17 cellular contexts compared by ENCODE assay signal in the genomic region with DNA sequence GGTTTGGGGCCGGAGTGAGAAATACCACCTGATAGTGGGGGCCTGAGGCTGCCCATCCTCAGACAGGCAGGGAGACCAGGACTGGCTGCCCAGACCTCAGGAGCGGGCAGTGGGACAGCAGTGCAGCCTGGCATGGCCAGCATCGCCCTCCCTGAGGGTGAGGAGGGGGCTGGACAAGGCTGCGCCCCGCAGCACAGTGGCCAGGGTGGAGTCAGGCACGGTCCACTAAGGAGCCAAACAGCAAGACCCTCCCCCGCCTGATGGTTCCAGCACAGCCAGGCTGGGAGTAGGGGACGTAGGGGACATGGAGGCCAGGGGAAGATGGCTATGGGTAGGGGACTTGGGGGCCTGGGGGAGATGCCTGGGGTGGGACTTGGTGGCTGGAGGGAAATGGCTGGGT. TPM values are rescaled to one million over a fixed set of nuclear protein-coding genes. Genes with fewer than 3 reads are reported as not detected.
DNase-seq lines count a peak whose midpoint lies in the region; ATAC-seq, FAIRE-seq and TF ChIP-seq lines count a peak whose summit lies in the region.
"Had no signal": no experiment of that assay in that cellular context is flagged by ENCODE, and none has a peak within 500 bp of the region (broad histone marks: within the 10 kb centered on the region; RNA-seq: fewer than 3 reads in every experiment).

No MANE protein-coding gene starts in this region.

- H3K4me1 ChIP-seq in spleen (peaks cover 54 to 76% (median 69%) of the 10 kb centered on the region in 6 donors), small intestine (ENCODE audit: control insufficient read depth in 2 of 2, insufficient read depth in 1 of 2, low read depth in 1 of 2, low read length in 1 of 2) (peaks cover 0 to 15% of the 10 kb centered on the region in 2 donors)

- no peaks in the 10 kb centered on the region for H3K27me3 Mint-ChIP-seq in activated CD4-positive, alpha-beta T cell treated with anti-CD3 and anti-CD28 coated beads, Interleukin-2, amount 10 ng/mL, durations not matched to agents 24 days and 14 days
- peaks cover 20% of the 10 kb centered on the region for H3K27me3 Mint-ChIP-seq in glutamatergic neuron (ENCODE audit: unreplicated experiment)

- peak overlapping the region; percentile 39 for H3K27ac Mint-ChIP-seq in activated CD4-positive, alpha-beta T cell treated with anti-CD3 and anti-CD28 coated beads, Interleukin-2, amount 10 ng/mL, durations not matched to agents 24 days and 14 days
- peak overlapping the region; percentile 89 for H3K27ac Mint-ChIP-seq in glutamatergic neuron (ENCODE audit: unreplicated experiment)

- H3K9me3 Mint-ChIP-seq in activated CD4-positive, alpha-beta T cell treated with anti-CD3 and anti-CD28 coated beads, Interleukin-2, amount 10 ng/mL, durations not matched to agents 24 days and 14 days = no peaks in the 10 kb centered on the region
- peaks cover 13% of the 10 kb centered on the region for H3K9me3 Mint-ChIP-seq in glutamatergic neuron (ENCODE audit: unreplicated experiment)

- H3K36me3 ChIP-seq in spleen (peaks cover 5 to 42% (median 22%) of the 10 kb centered on the region in 6 donors), small intestine (ENCODE audit: control insufficient read depth in 2 of 2, insufficient read depth in 2 of 2, low read length in 2 of 2) (peaks cover 4 to 11% of the 10 kb centered on the region in 2 donors)

- H3K4me3 Mint-ChIP-seq in activated CD4-positive, alpha-beta T cell treated with anti-CD3 and anti-CD28 coated beads, Interleukin-2, amount 10 ng/mL, durations not matched to agents 24 days and 14 days = peak overlapping the region; percentile 87
- peak overlapping the region; percentile 92 for H3K4me3 Mint-ChIP-seq in glutamatergic neuron (ENCODE audit: unreplicated experiment)

- H3K27me3 ChIP-seq in spleen (replicated peaks in 1 of 7) (no peaks in the 10 kb centered on the region), small intestine (ENCODE audit: control insufficient read depth in 2 of 2, insufficient read depth in 2 of 2, low read length in 2 of 2) (no peaks in the 10 kb centered on the region)
- H3K27me3 ChIP-seq: heart left ventricle, right lobe of liver, suprapubic skin had no signal

- peaks cover 33% of the 10 kb centered on the region for H3K4me1 Mint-ChIP-seq in activated CD4-positive, alpha-beta T cell treated with anti-CD3 and anti-CD28 coated beads, Interleukin-2, amount 10 ng/mL, durations not matched to agents 24 days and 14 days
- H3K4me1 Mint-ChIP-seq in glutamatergic neuron (ENCODE audit: low read depth, unreplicated experiment) = peaks cover 20% of the 10 kb centered on the region

- H3K9me3 ChIP-seq in spleen (no peaks in the 10 kb centered on the region), small intestine (ENCODE audit: control insufficient read depth, low read depth) (no peaks in the 10 kb centered on the region)
- H3K9me3 ChIP-seq: heart left ventricle, right lobe of liver, suprapubic skin had no signal

- FAIRE-seq in small intestine (lab: Jason Lieb, UNC) = no peak
- FAIRE-seq: A204.1 had no signal

- H3K36me3 Mint-ChIP-seq in activated CD4-positive, alpha-beta T cell treated with anti-CD3 and anti-CD28 coated beads, Interleukin-2, amount 10 ng/mL, durations not matched to agents 24 days and 14 days (ENCODE audit: low read depth) = peaks cover 31% of the 10 kb centered on the region
- H3K36me3 Mint-ChIP-seq in glutamatergic neuron (ENCODE audit: unreplicated experiment) = peaks cover 4% of the 10 kb centered on the region

- H3K27ac ChIP-seq in VCaP (peak overlapping the region; percentile 67; the same call in 1 of the 2 replicates), spleen (peak overlapping the region in 5 of 8 donors; percentile 23 to 95 (median 93)), small intestine (ENCODE audit: low read depth in 1 of 2, low read length in 1 of 2) (no peak overlapping the region)
- H3K27ac ChIP-seq: heart left ventricle, right lobe of liver had no signal

- H3K4me3 ChIP-seq in spleen (no peak overlapping the region), small intestine (ENCODE audit: low read depth in 1 of 2, low read length in 2 of 2) (no peak overlapping the region)
- H3K4me3 ChIP-seq: heart left ventricle, right lobe of liver had no signal

- intact Hi-C loops in activated CD4-positive, alpha-beta T cell treated with anti-CD3 and anti-CD28 coated beads, Interleukin-2, amount 10 ng/mL, durations not matched to agents 24 days and 14 days (cut with micrococcal nuclease) = loop anchor here (5.0 to 10.0 kb wide), 3 partner anchors 34 to 246 kb away; a partner anchor contains a TSS
- intact Hi-C loops in spleen (cut with DNase I; ENCODE audit: low total_unique reads) = no loop called here

- TF ChIP-seq CTCF in VCaP (conservative IDR thresholded peaks at IDR 0.05) (no peak), glutamatergic neuron (IDR thresholded peaks at IDR 0.05; ENCODE audit: partially characterized antibody, unreplicated experiment) (no peak), spleen (IDR thresholded peaks at IDR 0.05 in 8 of 11, conservative IDR thresholded peaks at IDR 0.05 in 3 of 11) (no peak)

- DNase-seq in activated CD4-positive, alpha-beta T cell treated with anti-CD3 and anti-CD28 coated beads, Interleukin-2, amount 10 ng/mL, durations not matched to agents 24 days and 14 days = no peak
- DNase-seq in activated CD4-positive, alpha-beta T cell treated with anti-CD3 and anti-CD28 coated beads for 1 hour = no peak
- DNase-seq in glutamatergic neuron (no peak), spleen (peak; percentile 65), NCI-H82 (lab: John Stamatoyannopoulos, UW) (no peak), small intestine (no peak)
- DNase-seq: activated CD4-positive, alpha-beta T cell treated with anti-CD3 and anti-CD28 coated beads for 4 hours; heart left ventricle; left colon; NCI-H1048; NCI-H345; PC-3 had no signal

- 83 to 97% (median 89%) methylated on average over 8 of the region's 8 CpGs for WGBS in spleen, 5 donors
- WGBS in small intestine, 3 donors = 92 to 98% (median 95%) methylated on average over 8 of the region's 8 CpGs

- ATAC-seq in HG03280 (IDR thresholded peaks at IDR 0.05; ENCODE audit: unreplicated experiment) = no peak
- ATAC-seq: heart left ventricle, left colon, PC-3, right lobe of liver had no signal

- no peak for TF ChIP-seq POLR2A in spleen (IDR thresholded peaks at IDR 0.05)

RNA-seq across cellular contexts. Expression of a gene that starts 3.3 kb away (rescaled TPM):
- 93.9 and 99.0 TPM in 2 replicates for total RNA-seq in activated CD4-positive, alpha-beta T cell treated with anti-CD3 and anti-CD28 coated beads, Interleukin-2, amount 10 ng/mL, durations not matched to agents 24 days and 14 days
- total RNA-seq in glutamatergic neuron (ENCODE audit: unreplicated experiment) (90.4 TPM), spleen (10 to 100 TPM; 34.6 to 56.2 (median 47.2) TPM)
- polyA plus RNA-seq in spleen (10 to 100 TPM; 21.8 to 45.5 (median 29.0) TPM), small intestine (10 to 100 TPM; 27.6 to 51.9 (median 31.8) TPM)

RNA-seq across cellular contexts. Expression of a gene that starts 13.3 kb away (rescaled TPM):
- total RNA-seq in activated CD4-positive, alpha-beta T cell treated with anti-CD3 and anti-CD28 coated beads, Interleukin-2, amount 10 ng/mL, durations not matched to agents 24 days and 14 days = 6.9 and 7.0 TPM in 2 replicates
- total RNA-seq in glutamatergic neuron (ENCODE audit: unreplicated experiment) (0.91 TPM), spleen (1 to 10 TPM in 1 of 7 donors, under 1 TPM in 3, not detected in 3; 0.51 to 1.9 (median 0.89) TPM)
- polyA plus RNA-seq in spleen (1 to 10 TPM in 2 of 3 donors, under 1 TPM in 1; 0.30 to 2.5 (median 2.3) TPM), small intestine (under 1 TPM in 2 of 3 donors, not detected in 1; 0.48 to 0.81 TPM)

RNA-seq across cellular contexts. Expression of a gene that starts 16.5 kb away (rescaled TPM):
- 18.1 and 20.2 TPM in 2 replicates for total RNA-seq in activated CD4-positive, alpha-beta T cell treated with anti-CD3 and anti-CD28 coated beads, Interleukin-2, amount 10 ng/mL, durations not matched to agents 24 days and 14 days
- total RNA-seq in glutamatergic neuron (ENCODE audit: unreplicated experiment) (45.7 TPM), spleen (10 to 100 TPM in 1 of 7 donors, 1 to 10 TPM in 5, under 1 TPM in 1; 0.85 to 11.4 (median 2.6) TPM)
- polyA plus RNA-seq in spleen (1 to 10 TPM; 1.8 to 3.0 (median 3.0) TPM), small intestine (1 to 10 TPM in 2 of 3 donors, under 1 TPM in 1; 0.45 to 5.4 (median 1.1) TPM)

RNA-seq across cellular contexts. Expression of a gene that starts 20.4 kb away (rescaled TPM):
- total RNA-seq in activated CD4-positive, alpha-beta T cell treated with anti-CD3 and anti-CD28 coated beads, Interleukin-2, amount 10 ng/mL, durations not matched to agents 24 days and 14 days = 1.3 and 1.8 TPM in 2 replicates
- total RNA-seq in glutamatergic neuron (ENCODE audit: unreplicated experiment) (22.3 TPM), spleen (100 to 1,000 TPM in 4 of 7 donors, 10 to 100 TPM in 3; 62.4 to 179 (median 126) TPM)
- polyA plus RNA-seq in spleen (100 to 1,000 TPM in 1 of 3 donors, 10 to 100 TPM in 2; 64.6 to 218 (median 71.2) TPM), small intestine (10 to 100 TPM; 15.7 to 76.1 (median 54.3) TPM)

RNA-seq across cellular contexts. Expression of a gene that starts 22.3 kb away (rescaled TPM):
- total RNA-seq in activated CD4-positive, alpha-beta T cell treated with anti-CD3 and anti-CD28 coated beads, Interleukin-2, amount 10 ng/mL, durations not matched to agents 24 days and 14 days = 41.6 and 42.8 TPM in 2 replicates
- 26.0 TPM for total RNA-seq in glutamatergic neuron (ENCODE audit: unreplicated experiment)
- 10 to 100 TPM in 6 of 7 donors, 1 to 10 TPM in 1; 9.6 to 23.3 (median 20.5) TPM for total RNA-seq in spleen
- 10 to 100 TPM; 28.5 to 36.0 (median 34.9) TPM for polyA plus RNA-seq in spleen
- 100 to 1,000 TPM in 2 of 3 donors, 10 to 100 TPM in 1; 58.0 to 261 (median 131) TPM for polyA plus RNA-seq in small intestine

Comparison
In these comparisons a context has a peak if more than half of its experiments do, and no peak if none do; other contexts are left out.
1. H3K27ac ChIP-seq: peak in VCaP (single experiment) and spleen (5 of 8); none in small intestine (0 of 2).